Comparison of ENCODE assay signal across 1 cellular context in genomic region chr5:145965804-145966203, GRCh38.
TF ChIP-seq lines count a peak whose summit lies in the region.

No MANE protein-coding gene starts in this region.

TF ChIP-seq in K562, 482 proteins besides CTCF, POLR2A, EP300 and RAD21 (continued from another document):
- TF ChIP-seq, protein P1, sequence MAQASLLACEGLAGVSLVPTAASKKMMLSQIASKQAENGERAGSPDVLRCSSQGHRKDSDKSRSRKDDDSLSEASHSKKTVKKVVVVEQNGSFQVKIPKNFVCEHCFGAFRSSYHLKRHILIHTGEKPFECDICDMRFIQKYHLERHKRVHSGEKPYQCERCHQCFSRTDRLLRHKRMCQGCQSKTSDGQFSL (CRISPR knock-in tag; IDR thresholded peaks at IDR 0.05) = no peak
- TF ChIP-seq, protein P1 (tag; IDR thresholded peaks at IDR 0.05) = no peak
